In genomic region chr10:7433861-7434260, GRCh38 we compare ENCODE assay signal across 2 cellular contexts.
TF ChIP-seq lines count a peak whose summit lies in the region.

No MANE protein-coding gene starts in this region.

TF ChIP-seq in H1, 55 proteins besides CTCF, POLR2A, EP300 and RAD21 (continued from another document):
- TF ChIP-seq RXRA (IDR thresholded peaks at IDR 0.05; ENCODE audit: insufficient read depth, low read depth, low read length) (no peak), KDM1A (IDR thresholded peaks at IDR 0.05; ENCODE audit: borderline replicate concordance, low read length) (no peak), SP2 (IDR thresholded peaks at IDR 0.05; ENCODE audit: low read length) (no peak), RBBP5 (IDR thresholded peaks at IDR 0.05; ENCODE audit: borderline replicate concordance, low read depth, low read length) (no peak)
- TF ChIP-seq, protein P1, sequence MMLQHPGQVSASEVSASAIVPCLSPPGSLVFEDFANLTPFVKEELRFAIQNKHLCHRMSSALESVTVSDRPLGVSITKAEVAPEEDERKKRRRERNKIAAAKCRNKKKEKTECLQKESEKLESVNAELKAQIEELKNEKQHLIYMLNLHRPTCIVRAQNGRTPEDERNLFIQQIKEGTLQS (IDR thresholded peaks at IDR 0.05; ENCODE audit: insufficient read depth, low read depth, low read length), result no peak

TF ChIP-seq in neural cell, 6 proteins besides CTCF, POLR2A, EP300 and RAD21:
- no peak for TF ChIP-seq REST (IDR thresholded peaks at IDR 0.05; ENCODE audit: borderline replicate concordance)
- no peak for TF ChIP-seq EZH2 (IDR thresholded peaks at IDR 0.05; ENCODE audit: borderline replicate concordance, insufficient read depth, low read length, poor library complexity, severe bottlenecking)
- TF ChIP-seq MXI1 (conservative IDR thresholded peaks at IDR 0.05; ENCODE audit: poor library complexity, severe bottlenecking), result no peak
- no peak for TF ChIP-seq TAF1 (IDR thresholded peaks at IDR 0.05; ENCODE audit: low read depth)
- no peak for TF ChIP-seq POLR2AphosphoS5 (IDR thresholded peaks at IDR 0.05)
- TF ChIP-seq SMC3 (conservative IDR thresholded peaks at IDR 0.05; ENCODE audit: poor library complexity), result no peak
